ENCODE assay signal across 15 cellular contexts in the genomic region with DNA sequence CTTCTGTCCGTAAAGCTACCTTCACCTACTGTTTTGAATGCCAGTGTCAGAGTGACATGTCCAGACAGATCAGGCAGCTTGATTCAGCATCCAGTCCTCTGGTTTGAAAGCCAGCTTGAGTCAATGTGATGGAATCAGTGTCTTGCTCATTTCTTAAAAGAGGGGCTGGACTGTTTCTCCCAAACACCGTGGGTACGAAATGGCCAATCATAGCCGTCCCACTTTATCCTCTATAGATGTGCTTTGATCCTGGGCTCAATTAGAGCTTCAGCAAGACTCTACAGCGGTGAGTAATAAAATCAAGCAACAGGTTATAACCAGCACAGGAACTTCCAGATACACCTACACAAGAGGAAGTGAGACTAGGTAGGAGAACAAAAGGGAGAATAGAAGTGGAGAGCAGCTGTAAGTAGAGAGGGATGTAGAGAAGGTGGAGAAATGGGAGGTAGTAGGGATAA. TPM values are rescaled to one million over a fixed set of nuclear protein-coding genes. Genes with fewer than 3 reads are reported as not detected.
DNase-seq lines count a peak whose midpoint lies in the region; ATAC-seq lines count a peak whose summit lies in the region.
"Had no signal": no experiment of that assay in that cellular context is flagged by ENCODE, and none has a peak within 500 bp of the region (broad histone marks: within the 10 kb centered on the region; RNA-seq: fewer than 3 reads in every experiment).

No MANE protein-coding gene starts in this region.

- intact Hi-C loops in Right ventricle myocardium inferior (cut with DNase I) = no loop called here

- ATAC-seq in GM18870 (IDR thresholded peaks at IDR 0.05; ENCODE audit: unreplicated experiment) (peak; percentile 94), GM21723 (IDR thresholded peaks at IDR 0.05; ENCODE audit: unreplicated experiment) (peak; percentile 90), HG03196 (IDR thresholded peaks at IDR 0.05; ENCODE audit: unreplicated experiment) (peak; percentile 61), memory B cell (ENCODE audit: low read depth) (peak; percentile 38), Right ventricle myocardium inferior (no peak)
- ATAC-seq: left lobe of liver, T-cell, upper lobe of right lung had no signal

- peaks cover 4% of the 10 kb centered on the region for H3K4me1 Mint-ChIP-seq in memory B cell

- peaks cover 3% of the 10 kb centered on the region for H3K27me3 Mint-ChIP-seq in memory B cell

- H3K27ac Mint-ChIP-seq in memory B cell = no peak overlapping the region
- H3K27ac Mint-ChIP-seq: T-cell had no signal

- H3K9me3 Mint-ChIP-seq in memory B cell = peaks cover 2% of the 10 kb centered on the region
- H3K9me3 Mint-ChIP-seq: T-cell had no signal

- H3K36me3 Mint-ChIP-seq in memory B cell = no peaks in the 10 kb centered on the region
- H3K36me3 Mint-ChIP-seq: T-cell had no signal

- no peak overlapping the region for H3K4me3 Mint-ChIP-seq in memory B cell
- H3K4me3 Mint-ChIP-seq: T-cell had no signal

- no peak for DNase-seq in memory B cell (ENCODE audit: low spot score in 2 of 2)
- no peak for DNase-seq in Right ventricle myocardium inferior (ENCODE audit: missing footprints)
- DNase-seq in NCI-H345 treated with DMSO at 0.1 percent for 48 hours (lab: John Stamatoyannopoulos, UW; ENCODE audit: unreplicated experiment) = no peak
- no peak for DNase-seq in SKM-1 treated with dmso at 0.1 percent for 144 hours (lab: John Stamatoyannopoulos, UW; ENCODE audit: unreplicated experiment)
- no peak for DNase-seq in NOMO-1 treated with dmso at 0.1 percent for 144 hours (lab: John Stamatoyannopoulos, UW; ENCODE audit: unreplicated experiment)
- DNase-seq: brain microvascular endothelial cell, NCI-H526, posterior cingulate gyrus, T-cell, upper lobe of right lung had no signal

RNA-seq across cellular contexts. Expression of a gene that starts 17.0 kb away (rescaled TPM):
- not detected for total RNA-seq in Right ventricle myocardium inferior
- total RNA-seq: left lobe of liver, LHCN-M2, T-cell, upper lobe of right lung had no signal

RNA-seq across cellular contexts. Expression of a gene that starts 51.5 kb away (rescaled TPM):
- not detected for total RNA-seq in Right ventricle myocardium inferior
- total RNA-seq: left lobe of liver, LHCN-M2, T-cell, upper lobe of right lung had no signal

RNA-seq across cellular contexts. Expression of a gene that starts 55.5 kb away (rescaled TPM):
- total RNA-seq in Right ventricle myocardium inferior = not detected
- total RNA-seq: left lobe of liver, LHCN-M2, T-cell, upper lobe of right lung had no signal
